ENCODE assay signal across 8 cellular contexts in the genomic region with DNA sequence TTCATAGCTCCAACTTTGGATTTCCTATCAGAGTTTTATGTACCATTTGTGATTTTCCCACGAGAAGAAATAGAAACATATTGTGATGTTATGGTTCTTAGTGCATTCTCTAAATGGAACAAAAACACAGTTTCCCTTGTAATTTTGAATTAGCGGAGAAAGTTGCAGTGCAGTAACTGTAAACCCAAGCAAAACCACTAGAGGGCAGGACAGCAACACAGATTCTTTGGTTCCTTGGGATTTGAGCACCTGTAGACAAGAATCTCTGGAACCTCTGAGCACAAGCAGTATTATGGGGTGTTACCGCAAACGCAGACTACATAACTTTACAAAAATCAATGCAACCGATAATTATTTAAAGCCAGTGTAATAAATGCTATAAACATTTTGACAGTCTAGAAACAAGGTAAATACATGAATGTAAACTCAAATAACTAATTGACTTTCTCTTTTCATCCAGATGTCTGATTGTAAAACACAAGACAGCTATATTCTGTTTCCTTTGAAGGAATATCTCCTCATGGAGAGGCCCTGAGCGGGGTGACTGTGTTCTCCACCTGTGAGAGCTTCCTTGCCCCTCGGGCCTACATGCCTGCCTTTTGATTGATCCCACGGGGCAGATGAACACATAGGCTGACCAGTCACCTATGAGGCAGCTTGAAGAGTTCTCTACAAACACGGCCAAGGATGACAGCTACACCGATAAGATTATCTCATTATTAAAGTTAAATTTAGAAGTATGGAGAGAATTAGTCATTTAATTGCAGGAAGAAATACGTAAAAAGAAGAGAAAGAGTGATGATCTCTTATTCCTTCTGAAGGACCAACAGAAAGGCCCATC.
DNase-seq lines count a peak whose midpoint lies in the region; ATAC-seq and TF ChIP-seq lines count a peak whose summit lies in the region.

No MANE protein-coding gene starts in this region.

- H3K9me3 Mint-ChIP-seq in activated CD4-positive, alpha-beta T cell treated with anti-CD3 and anti-CD28 coated beads, Interleukin-2, amount 10 ng/mL, durations not matched to agents 24 days and 14 days = no peaks in the 10 kb centered on the region
- H3K9me3 Mint-ChIP-seq in HFFc6 = no peaks in the 10 kb centered on the region
- H3K9me3 Mint-ChIP-seq in effector memory CD8-positive, alpha-beta T cell = peaks cover 1 to 2% of the 10 kb centered on the region in 2 donors

- DNase-seq in activated CD4-positive, alpha-beta T cell treated with anti-CD3 and anti-CD28 coated beads, Interleukin-2, amount 10 ng/mL, durations not matched to agents 24 days and 14 days = peak; percentile 60
- DNase-seq in activated CD4-positive, alpha-beta T cell treated with anti-CD3 and anti-CD28 coated beads, Interleukin-2, amount 50 U/mL, for 1 hour = no peak
- DNase-seq in HFFc6 (peak; percentile 19), OCI-M1 (lab: John Stamatoyannopoulos, UW) (peak; percentile 52), epithelial cell of proximal tubule (ENCODE audit: low read depth) (no peak), retina (peak; percentile 29)
- no peak for DNase-seq in effector memory CD8-positive, alpha-beta T cell

- no peak overlapping the region for H3K4me3 ChIP-seq in epithelial cell of proximal tubule (ENCODE audit: low read depth, low read length)

- intact Hi-C loops in activated CD4-positive, alpha-beta T cell treated with anti-CD3 and anti-CD28 coated beads, Interleukin-2, amount 10 ng/mL, durations not matched to agents 24 days and 14 days (cut with micrococcal nuclease) = no loop called here

- H3K4me3 Mint-ChIP-seq in activated CD4-positive, alpha-beta T cell treated with anti-CD3 and anti-CD28 coated beads, Interleukin-2, amount 10 ng/mL, durations not matched to agents 24 days and 14 days = no peak overlapping the region
- peak overlapping the region; percentile 27; the same call in 1 of the 2 replicates for H3K4me3 Mint-ChIP-seq in HFFc6
- H3K4me3 Mint-ChIP-seq in effector memory CD8-positive, alpha-beta T cell = no peak overlapping the region

- no peaks in the 10 kb centered on the region for H3K4me1 Mint-ChIP-seq in activated CD4-positive, alpha-beta T cell treated with anti-CD3 and anti-CD28 coated beads, Interleukin-2, amount 10 ng/mL, durations not matched to agents 24 days and 14 days
- H3K4me1 Mint-ChIP-seq in HFFc6 (ENCODE audit: low read depth) = peaks cover 22% of the 10 kb centered on the region
- H3K4me1 Mint-ChIP-seq in effector memory CD8-positive, alpha-beta T cell (ENCODE audit: low read depth in 2 of 2) = no peaks in the 10 kb centered on the region

- H3K36me3 Mint-ChIP-seq in activated CD4-positive, alpha-beta T cell treated with anti-CD3 and anti-CD28 coated beads, Interleukin-2, amount 10 ng/mL, durations not matched to agents 24 days and 14 days (ENCODE audit: low read depth) = no peaks in the 10 kb centered on the region
- no peaks in the 10 kb centered on the region for H3K36me3 Mint-ChIP-seq in HFFc6 (ENCODE audit: low read depth)
- no peaks in the 10 kb centered on the region for H3K36me3 Mint-ChIP-seq in effector memory CD8-positive, alpha-beta T cell (ENCODE audit: insufficient read depth)

- H3K27ac Mint-ChIP-seq in activated CD4-positive, alpha-beta T cell treated with anti-CD3 and anti-CD28 coated beads, Interleukin-2, amount 10 ng/mL, durations not matched to agents 24 days and 14 days = no peak overlapping the region
- no peak overlapping the region for H3K27ac Mint-ChIP-seq in HFFc6
- no peak overlapping the region for H3K27ac Mint-ChIP-seq in effector memory CD8-positive, alpha-beta T cell

- peak; percentile 98 for TF ChIP-seq CTCF in HFFc6 (IDR thresholded peaks at IDR 0.05)
- peak; percentile 93 for TF ChIP-seq CTCF in epithelial cell of proximal tubule (conservative IDR thresholded peaks at IDR 0.05; ENCODE audit: low read depth, low read length)

- H3K27me3 Mint-ChIP-seq in activated CD4-positive, alpha-beta T cell treated with anti-CD3 and anti-CD28 coated beads, Interleukin-2, amount 10 ng/mL, durations not matched to agents 24 days and 14 days = no peaks in the 10 kb centered on the region
- H3K27me3 Mint-ChIP-seq in HFFc6 (ENCODE audit: insufficient read depth) = peaks cover 4% of the 10 kb centered on the region
- H3K27me3 Mint-ChIP-seq in effector memory CD8-positive, alpha-beta T cell = no peaks in the 10 kb centered on the region

- no peak for ATAC-seq in HG03520 (IDR thresholded peaks at IDR 0.05; ENCODE audit: unreplicated experiment)
- ATAC-seq in effector memory CD8-positive, alpha-beta T cell (replicated peaks) = no peak

Comparison
In these comparisons a context has a peak if more than half of its experiments do, and no peak if none do; other contexts are left out.
1. DNase-seq: peak in activated CD4-positive, alpha-beta T cell treated with anti-CD3 and anti-CD28 coated beads, Interleukin-2, amount 10 ng/mL, durations not matched to agents 24 days and 14 days (single experiment), HFFc6 (single experiment), OCI-M1 (single experiment) and retina (single experiment); none in activated CD4-positive, alpha-beta T cell treated with anti-CD3 and anti-CD28 coated beads, Interleukin-2, amount 50 U/mL, for 1 hour (single experiment), epithelial cell of proximal tubule (single experiment) and effector memory CD8-positive, alpha-beta T cell (0 of 3).